9 cellular contexts compared by ENCODE assay signal in the genomic region with DNA sequence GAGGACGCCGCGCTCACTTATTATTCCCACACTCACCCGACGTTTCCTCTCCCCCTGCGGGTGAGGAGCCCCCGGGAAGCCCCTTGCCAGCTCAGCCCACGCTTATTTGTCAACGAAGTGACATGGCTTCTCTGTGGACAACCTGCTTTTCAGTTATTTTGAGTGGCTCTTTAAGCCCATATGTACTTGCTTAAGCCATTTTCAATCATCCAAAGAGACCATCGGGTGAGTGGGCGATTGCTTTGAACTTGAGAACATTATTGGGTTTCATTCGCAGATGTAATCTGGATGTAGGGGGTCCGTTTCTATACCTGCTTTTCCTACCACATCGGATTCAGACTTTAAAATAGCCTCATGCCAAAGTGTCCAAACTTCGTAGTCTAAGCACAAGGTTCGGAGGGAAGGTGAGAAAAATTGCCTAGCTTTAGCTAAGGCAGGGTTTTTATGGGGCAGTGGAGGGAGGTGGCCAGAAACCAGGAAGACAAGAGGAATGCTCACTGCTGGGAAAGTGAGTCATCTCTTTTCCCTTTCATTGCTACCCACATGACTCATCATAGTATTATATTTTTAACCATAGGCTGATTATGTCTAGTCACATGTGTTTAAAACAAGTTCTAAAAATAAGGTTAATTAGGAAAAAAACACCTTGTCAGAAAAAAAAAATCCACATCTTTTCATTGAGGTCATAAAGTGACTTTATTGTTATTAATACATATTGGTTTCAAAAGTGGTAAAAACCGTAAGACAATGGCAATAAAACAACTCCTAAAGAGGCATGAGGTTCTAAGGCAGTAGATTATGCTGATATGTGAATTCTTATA.
DNase-seq lines count a peak whose midpoint lies in the region; ATAC-seq and TF ChIP-seq lines count a peak whose summit lies in the region.
"Had no signal": no experiment of that assay in that cellular context is flagged by ENCODE, and none has a peak within 500 bp of the region (broad histone marks: within the 10 kb centered on the region; RNA-seq: fewer than 3 reads in every experiment).

No MANE protein-coding gene starts in this region.

- no peak overlapping the region for H3K9ac ChIP-seq in neural progenitor cell

- no peak for TF ChIP-seq CTCF in neural progenitor cell (IDR thresholded peaks at IDR 0.05)

- no peak overlapping the region for H3K4me3 Mint-ChIP-seq in neural progenitor cell

- no peaks in the 10 kb centered on the region for H3K79me2 ChIP-seq in neural progenitor cell (ENCODE audit: low read depth)

- no peaks in the 10 kb centered on the region for H3K36me3 Mint-ChIP-seq in neural progenitor cell

- peak overlapping the region; percentile 48 for H3K27ac Mint-ChIP-seq in neural progenitor cell

- peaks cover 22% of the 10 kb centered on the region for H3K4me1 Mint-ChIP-seq in neural progenitor cell

- H3K4me1 ChIP-seq in neural progenitor cell = peaks cover 7% of the 10 kb centered on the region

- no peak overlapping the region for H3K4me3 ChIP-seq in neural progenitor cell

- H3K36me3 ChIP-seq in neural progenitor cell = no peaks in the 10 kb centered on the region

- no peaks in the 10 kb centered on the region for H4K20me1 ChIP-seq in neural progenitor cell (ENCODE audit: low read depth)

- H3K9me3 Mint-ChIP-seq in neural progenitor cell = no peaks in the 10 kb centered on the region

- no peak overlapping the region for H3K27ac ChIP-seq in neural progenitor cell

- DNase-seq in ELR (ENCODE audit: low read depth) = peak; percentile 94
- DNase-seq in M059J (ENCODE audit: low read depth) = peak; percentile 89
- DNase-seq in dermis blood vessel endothelial cell = peak; percentile 95
- DNase-seq in neural progenitor cell (ENCODE audit: low spot score) = no peak
- no peak for DNase-seq in NCI-H2196 (lab: John Stamatoyannopoulos, UW; ENCODE audit: unreplicated experiment)
- no peak for DNase-seq in midbrain (lab: John Stamatoyannopoulos, UW)
- no peak for DNase-seq in ecto neural progenitor cell (ENCODE audit: low spot score)
- DNase-seq: T-helper 1 cell had no signal

- no peaks in the 10 kb centered on the region for H3F3A ChIP-seq in neural progenitor cell (ENCODE audit: low read depth)

- no peak overlapping the region for H3K4me2 ChIP-seq in neural progenitor cell

- no peak overlapping the region for H2AFZ ChIP-seq in neural progenitor cell (replicated peaks)

- no peaks in the 10 kb centered on the region for H3K9me3 ChIP-seq in neural progenitor cell (ENCODE audit: low read depth)

- H3K27me3 ChIP-seq in neural progenitor cell = no peaks in the 10 kb centered on the region

- H3K27me3 Mint-ChIP-seq in neural progenitor cell (ENCODE audit: insufficient read depth, low read depth) = no peaks in the 10 kb centered on the region

- no peak for ATAC-seq in GM21390 (IDR thresholded peaks at IDR 0.05; ENCODE audit: unreplicated experiment)

Comparison
In these comparisons a context has a peak if more than half of its experiments do, and no peak if none do; other contexts are left out.
1. DNase-seq: peak in ELR (single experiment), M059J (single experiment) and dermis blood vessel endothelial cell (single experiment); none in neural progenitor cell (single experiment), NCI-H2196 (single experiment), midbrain (single experiment) and ecto neural progenitor cell (single experiment).